2 cellular contexts compared by ENCODE assay signal in the genomic region with DNA sequence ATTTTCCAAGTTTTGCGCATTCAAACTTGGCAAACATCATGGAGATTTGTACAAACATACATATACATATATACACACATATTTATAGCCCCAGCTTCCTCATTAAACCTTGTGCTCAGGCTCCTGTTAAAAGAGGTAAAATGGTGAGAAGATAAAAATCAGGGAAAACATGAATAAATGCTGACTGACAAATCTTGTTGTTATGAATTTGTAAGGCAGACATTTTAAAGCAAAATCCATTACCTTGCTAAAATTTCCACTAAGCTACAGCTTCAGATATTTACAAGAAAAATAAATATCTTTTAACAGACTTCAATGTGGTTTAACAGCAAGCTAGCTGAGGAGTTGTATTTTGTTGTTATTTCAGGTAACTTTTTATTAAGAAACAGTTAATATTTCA.
TF ChIP-seq lines count a peak whose summit lies in the region.

No MANE protein-coding gene starts in this region.

TF ChIP-seq in HepG2, 621 proteins besides CTCF, POLR2A, EP300 and RAD21:
- TF ChIP-seq, protein P1, sequence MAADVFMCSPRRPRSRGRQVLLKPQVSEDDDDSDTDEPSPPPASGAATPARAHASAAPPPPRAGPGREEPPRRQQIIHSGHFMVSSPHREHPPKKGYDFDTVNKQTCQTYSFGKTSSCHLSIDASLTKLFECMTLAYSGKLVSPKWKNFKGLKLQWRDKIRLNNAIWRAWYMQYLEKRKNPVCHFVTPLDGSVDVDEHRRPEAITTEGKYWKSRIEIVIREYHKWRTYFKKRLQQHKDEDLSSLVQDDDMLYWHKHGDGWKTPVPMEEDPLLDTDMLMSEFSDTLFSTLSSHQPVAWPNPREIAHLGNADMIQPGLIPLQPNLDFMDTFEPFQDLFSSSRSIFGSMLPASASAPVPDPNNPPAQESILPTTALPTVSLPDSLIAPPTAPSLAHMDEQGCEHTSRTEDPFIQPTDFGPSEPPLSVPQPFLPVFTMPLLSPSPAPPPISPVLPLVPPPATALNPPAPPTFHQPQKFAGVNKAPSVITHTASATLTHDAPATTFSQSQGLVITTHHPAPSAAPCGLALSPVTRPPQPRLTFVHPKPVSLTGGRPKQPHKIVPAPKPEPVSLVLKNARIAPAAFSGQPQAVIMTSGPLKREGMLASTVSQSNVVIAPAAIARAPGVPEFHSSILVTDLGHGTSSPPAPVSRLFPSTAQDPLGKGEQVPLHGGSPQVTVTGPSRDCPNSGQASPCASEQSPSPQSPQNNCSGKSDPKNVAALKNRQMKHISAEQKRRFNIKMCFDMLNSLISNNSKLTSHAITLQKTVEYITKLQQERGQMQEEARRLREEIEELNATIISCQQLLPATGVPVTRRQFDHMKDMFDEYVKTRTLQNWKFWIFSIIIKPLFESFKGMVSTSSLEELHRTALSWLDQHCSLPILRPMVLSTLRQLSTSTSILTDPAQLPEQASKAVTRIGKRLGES (CRISPR knock-in tag; IDR thresholded peaks at IDR 0.05; ENCODE audit: borderline replicate concordance), result no peak
- TF ChIP-seq ZMYM4 (CRISPR knock-in tag; IDR thresholded peaks at IDR 0.05), result no peak
- TF ChIP-seq MAFF (IDR thresholded peaks at IDR 0.05; ENCODE audit: low read depth, low read length), result peak; percentile 84
- no peak for TF ChIP-seq ZNF253 (CRISPR knock-in tag; IDR thresholded peaks at IDR 0.05; ENCODE audit: borderline replicate concordance)
- no peak for TF ChIP-seq HNF4A (CRISPR knock-in tag; IDR thresholded peaks at IDR 0.05)
- TF ChIP-seq KLF12 (CRISPR knock-in tag; IDR thresholded peaks at IDR 0.05; ENCODE audit: borderline replicate concordance), result no peak
- TF ChIP-seq MAFK (conservative IDR thresholded peaks at IDR 0.05 in 1 of 2, IDR thresholded peaks at IDR 0.05 in 1 of 2; ENCODE audit: low read length in 2 of 2), result peak; percentile 67 to 80

TF ChIP-seq in GM12878, 131 proteins besides CTCF, POLR2A, EP300 and RAD21:
- TF ChIP-seq, protein P2, sequence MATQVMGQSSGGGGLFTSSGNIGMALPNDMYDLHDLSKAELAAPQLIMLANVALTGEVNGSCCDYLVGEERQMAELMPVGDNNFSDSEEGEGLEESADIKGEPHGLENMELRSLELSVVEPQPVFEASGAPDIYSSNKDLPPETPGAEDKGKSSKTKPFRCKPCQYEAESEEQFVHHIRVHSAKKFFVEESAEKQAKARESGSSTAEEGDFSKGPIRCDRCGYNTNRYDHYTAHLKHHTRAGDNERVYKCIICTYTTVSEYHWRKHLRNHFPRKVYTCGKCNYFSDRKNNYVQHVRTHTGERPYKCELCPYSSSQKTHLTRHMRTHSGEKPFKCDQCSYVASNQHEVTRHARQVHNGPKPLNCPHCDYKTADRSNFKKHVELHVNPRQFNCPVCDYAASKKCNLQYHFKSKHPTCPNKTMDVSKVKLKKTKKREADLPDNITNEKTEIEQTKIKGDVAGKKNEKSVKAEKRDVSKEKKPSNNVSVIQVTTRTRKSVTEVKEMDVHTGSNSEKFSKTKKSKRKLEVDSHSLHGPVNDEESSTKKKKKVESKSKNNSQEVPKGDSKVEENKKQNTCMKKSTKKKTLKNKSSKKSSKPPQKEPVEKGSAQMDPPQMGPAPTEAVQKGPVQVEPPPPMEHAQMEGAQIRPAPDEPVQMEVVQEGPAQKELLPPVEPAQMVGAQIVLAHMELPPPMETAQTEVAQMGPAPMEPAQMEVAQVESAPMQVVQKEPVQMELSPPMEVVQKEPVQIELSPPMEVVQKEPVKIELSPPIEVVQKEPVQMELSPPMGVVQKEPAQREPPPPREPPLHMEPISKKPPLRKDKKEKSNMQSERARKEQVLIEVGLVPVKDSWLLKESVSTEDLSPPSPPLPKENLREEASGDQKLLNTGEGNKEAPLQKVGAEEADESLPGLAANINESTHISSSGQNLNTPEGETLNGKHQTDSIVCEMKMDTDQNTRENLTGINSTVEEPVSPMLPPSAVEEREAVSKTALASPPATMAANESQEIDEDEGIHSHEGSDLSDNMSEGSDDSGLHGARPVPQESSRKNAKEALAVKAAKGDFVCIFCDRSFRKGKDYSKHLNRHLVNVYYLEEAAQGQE (IDR thresholded peaks at IDR 0.05; ENCODE audit: low read depth, low read length), result no peak
- TF ChIP-seq NFIC (IDR thresholded peaks at IDR 0.05; ENCODE audit: low read depth, low read length) (no peak), BRCA1 (IDR thresholded peaks at IDR 0.05; ENCODE audit: low read depth, low read length) (no peak), PAX8 (IDR thresholded peaks at IDR 0.05) (no peak), NBN (IDR thresholded peaks at IDR 0.05) (no peak), SMAD1 (IDR thresholded peaks at IDR 0.05; ENCODE audit: low read depth, partially characterized antibody) (no peak), STAT1 (conservative IDR thresholded peaks at IDR 0.05) (no peak), YBX1 (IDR thresholded peaks at IDR 0.05) (no peak), SMC3 (IDR thresholded peaks at IDR 0.05; ENCODE audit: borderline replicate concordance, low read length) (no peak), CHD2 (IDR thresholded peaks at IDR 0.05; ENCODE audit: borderline replicate concordance, low read depth, low read length) (no peak), MXI1 (IDR thresholded peaks at IDR 0.05; ENCODE audit: low read depth, low read length) (no peak), HSF1 (IDR thresholded peaks at IDR 0.05; ENCODE audit: low read depth, low read length) (no peak), RCOR1 (conservative IDR thresholded peaks at IDR 0.05; ENCODE audit: low read depth, low read length) (no peak), SPI1 (IDR thresholded peaks at IDR 0.05; ENCODE audit: borderline replicate concordance, insufficient read depth, low read depth, low read length) (no peak), ZZZ3 (IDR thresholded peaks at IDR 0.05; ENCODE audit: control insufficient read depth, insufficient read length, low read depth) (no peak), GABPA (IDR thresholded peaks at IDR 0.05; ENCODE audit: low read depth) (no peak)
- TF ChIP-seq, protein P3, sequence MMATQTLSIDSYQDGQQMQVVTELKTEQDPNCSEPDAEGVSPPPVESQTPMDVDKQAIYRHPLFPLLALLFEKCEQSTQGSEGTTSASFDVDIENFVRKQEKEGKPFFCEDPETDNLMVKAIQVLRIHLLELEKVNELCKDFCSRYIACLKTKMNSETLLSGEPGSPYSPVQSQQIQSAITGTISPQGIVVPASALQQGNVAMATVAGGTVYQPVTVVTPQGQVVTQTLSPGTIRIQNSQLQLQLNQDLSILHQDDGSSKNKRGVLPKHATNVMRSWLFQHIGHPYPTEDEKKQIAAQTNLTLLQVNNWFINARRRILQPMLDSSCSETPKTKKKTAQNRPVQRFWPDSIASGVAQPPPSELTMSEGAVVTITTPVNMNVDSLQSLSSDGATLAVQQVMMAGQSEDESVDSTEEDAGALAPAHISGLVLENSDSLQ (IDR thresholded peaks at IDR 0.05), result no peak
- TF ChIP-seq, protein P4, sequence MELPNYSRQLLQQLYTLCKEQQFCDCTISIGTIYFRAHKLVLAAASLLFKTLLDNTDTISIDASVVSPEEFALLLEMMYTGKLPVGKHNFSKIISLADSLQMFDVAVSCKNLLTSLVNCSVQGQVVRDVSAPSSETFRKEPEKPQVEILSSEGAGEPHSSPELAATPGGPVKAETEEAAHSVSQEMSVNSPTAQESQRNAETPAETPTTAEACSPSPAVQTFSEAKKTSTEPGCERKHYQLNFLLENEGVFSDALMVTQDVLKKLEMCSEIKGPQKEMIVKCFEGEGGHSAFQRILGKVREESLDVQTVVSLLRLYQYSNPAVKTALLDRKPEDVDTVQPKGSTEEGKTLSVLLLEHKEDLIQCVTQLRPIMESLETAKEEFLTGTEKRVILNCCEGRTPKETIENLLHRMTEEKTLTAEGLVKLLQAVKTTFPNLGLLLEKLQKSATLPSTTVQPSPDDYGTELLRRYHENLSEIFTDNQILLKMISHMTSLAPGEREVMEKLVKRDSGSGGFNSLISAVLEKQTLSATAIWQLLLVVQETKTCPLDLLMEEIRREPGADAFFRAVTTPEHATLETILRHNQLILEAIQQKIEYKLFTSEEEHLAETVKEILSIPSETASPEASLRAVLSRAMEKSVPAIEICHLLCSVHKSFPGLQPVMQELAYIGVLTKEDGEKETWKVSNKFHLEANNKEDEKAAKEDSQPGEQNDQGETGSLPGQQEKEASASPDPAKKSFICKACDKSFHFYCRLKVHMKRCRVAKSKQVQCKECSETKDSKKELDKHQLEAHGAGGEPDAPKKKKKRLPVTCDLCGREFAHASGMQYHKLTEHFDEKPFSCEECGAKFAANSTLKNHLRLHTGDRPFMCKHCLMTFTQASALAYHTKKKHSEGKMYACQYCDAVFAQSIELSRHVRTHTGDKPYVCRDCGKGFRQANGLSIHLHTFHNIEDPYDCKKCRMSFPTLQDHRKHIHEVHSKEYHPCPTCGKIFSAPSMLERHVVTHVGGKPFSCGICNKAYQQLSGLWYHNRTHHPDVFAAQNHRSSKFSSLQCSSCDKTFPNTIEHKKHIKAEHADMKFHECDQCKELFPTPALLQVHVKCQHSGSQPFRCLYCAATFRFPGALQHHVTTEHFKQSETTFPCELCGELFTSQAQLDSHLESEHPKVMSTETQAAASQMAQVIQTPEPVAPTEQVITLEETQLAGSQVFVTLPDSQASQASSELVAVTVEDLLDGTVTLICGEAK (IDR thresholded peaks at IDR 0.05; ENCODE audit: borderline replicate concordance), result no peak
